8 cellular contexts compared by ENCODE assay signal in the genomic region with DNA sequence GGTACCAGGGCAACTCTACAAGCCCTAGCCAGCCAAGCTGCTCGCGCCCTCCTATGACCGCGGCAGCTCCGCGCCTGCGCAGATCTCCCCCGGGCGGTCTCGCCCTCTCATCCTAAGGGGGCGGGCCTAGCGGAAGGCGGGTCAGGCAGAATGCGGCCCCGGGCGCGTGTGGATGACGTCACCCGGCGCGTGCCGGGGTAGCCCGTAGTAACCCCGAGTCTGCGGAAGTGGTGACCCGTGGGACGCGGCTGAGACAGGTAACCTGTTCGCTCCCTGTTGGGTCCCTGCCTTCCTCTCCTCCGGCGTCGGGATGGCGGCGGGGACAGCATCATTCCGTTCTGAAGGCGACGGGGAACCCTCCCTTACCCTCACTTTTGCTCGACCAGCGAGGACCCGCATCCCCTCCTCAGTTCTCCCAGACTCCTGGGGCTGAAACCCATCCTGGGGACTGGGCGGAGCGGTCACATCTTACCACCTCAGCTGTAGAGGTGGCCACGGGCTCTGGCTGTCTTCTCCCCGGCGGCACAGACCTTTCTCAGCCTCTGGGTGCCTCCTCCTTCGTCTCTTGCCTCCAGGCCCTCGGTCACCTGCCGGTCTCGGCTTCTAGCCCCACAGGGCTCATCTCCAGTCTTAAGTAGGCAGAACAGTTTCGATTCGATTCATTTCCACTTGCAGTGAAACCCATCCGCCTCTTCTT. TPM values are rescaled to one million over a fixed set of nuclear protein-coding genes. Genes with fewer than 3 reads are reported as not detected.
DNase-seq lines count a peak whose midpoint lies in the region; ATAC-seq and TF ChIP-seq lines count a peak whose summit lies in the region.

A gene with protein sequence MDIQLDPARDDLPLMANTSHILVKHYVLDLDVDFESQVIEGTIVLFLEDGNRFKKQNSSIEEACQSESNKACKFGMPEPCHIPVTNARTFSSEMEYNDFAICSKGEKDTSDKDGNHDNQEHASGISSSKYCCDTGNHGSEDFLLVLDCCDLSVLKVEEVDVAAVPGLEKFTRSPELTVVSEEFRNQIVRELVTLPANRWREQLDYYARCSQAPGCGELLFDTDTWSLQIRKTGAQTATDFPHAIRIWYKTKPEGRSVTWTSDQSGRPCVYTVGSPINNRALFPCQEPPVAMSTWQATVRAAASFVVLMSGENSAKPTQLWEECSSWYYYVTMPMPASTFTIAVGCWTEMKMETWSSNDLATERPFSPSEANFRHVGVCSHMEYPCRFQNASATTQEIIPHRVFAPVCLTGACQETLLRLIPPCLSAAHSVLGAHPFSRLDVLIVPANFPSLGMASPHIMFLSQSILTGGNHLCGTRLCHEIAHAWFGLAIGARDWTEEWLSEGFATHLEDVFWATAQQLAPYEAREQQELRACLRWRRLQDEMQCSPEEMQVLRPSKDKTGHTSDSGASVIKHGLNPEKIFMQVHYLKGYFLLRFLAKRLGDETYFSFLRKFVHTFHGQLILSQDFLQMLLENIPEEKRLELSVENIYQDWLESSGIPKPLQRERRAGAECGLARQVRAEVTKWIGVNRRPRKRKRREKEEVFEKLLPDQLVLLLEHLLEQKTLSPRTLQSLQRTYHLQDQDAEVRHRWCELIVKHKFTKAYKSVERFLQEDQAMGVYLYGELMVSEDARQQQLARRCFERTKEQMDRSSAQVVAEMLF (plus strand): TSS at position 205 of the 697 bp plus-strand sequence. CDS start 33,085 bp downstream, outside the sequence.

- H3K27ac ChIP-seq in osteoblast (ENCODE audit: low read depth, low read length) (peak within 1 kb of the TSS; percentile 98), thoracic aorta (peak within 1 kb of the TSS; percentile 71 to 86)

- H3K9me3 ChIP-seq in osteoblast (ENCODE audit: low read depth, low read length), result no peaks in the 10 kb centered on the region
- H3K9me3 ChIP-seq in thoracic aorta, result no peaks in the 10 kb centered on the region

- TF ChIP-seq CTCF in GM10248 (IDR thresholded peaks at IDR 0.05; ENCODE audit: control extremely low read depth, extremely low read depth, low read depth, missing control alignments), result no peak
- no peak for TF ChIP-seq CTCF in glutamatergic neuron (IDR thresholded peaks at IDR 0.05; ENCODE audit: partially characterized antibody, unreplicated experiment)
- TF ChIP-seq CTCF in osteoblast (IDR thresholded peaks at IDR 0.05; ENCODE audit: extremely low read depth, low read depth, low read length), result no peak
- no peak for TF ChIP-seq CTCF in thoracic aorta (IDR thresholded peaks at IDR 0.05)

- H3K27me3 ChIP-seq in osteoblast (ENCODE audit: insufficient read depth, low read length) (no peaks in the 10 kb centered on the region), thoracic aorta (replicated peaks; ENCODE audit: insufficient read depth) (no peaks in the 10 kb centered on the region)

- peaks cover 16% of the 10 kb centered on the region for H3K4me1 ChIP-seq in osteoblast (ENCODE audit: insufficient read depth, low read length)
- peaks cover 5 to 15% of the 10 kb centered on the region in 2 donors for H3K4me1 ChIP-seq in thoracic aorta (ENCODE audit: control insufficient read depth in 1 of 2, low read depth in 2 of 2)

- H3K36me3 ChIP-seq in osteoblast (ENCODE audit: insufficient read depth, low read length) (no peaks in the 10 kb centered on the region), thoracic aorta (no peaks in the 10 kb centered on the region)

- H4K20me1 ChIP-seq in osteoblast (ENCODE audit: insufficient read depth, low read length), result no peaks in the 10 kb centered on the region

- H3K4me3 Mint-ChIP-seq in activated naive CD8-positive, alpha-beta T cell treated with anti-CD3 and anti-CD28 coated beads for 36 hours, result peak within 1 kb of the TSS; percentile 95
- peak within 1 kb of the TSS; percentile 95 for H3K4me3 Mint-ChIP-seq in glutamatergic neuron (ENCODE audit: unreplicated experiment)

- H3K4me2 ChIP-seq in osteoblast (ENCODE audit: insufficient read depth, low read length), result peak within 1 kb of the TSS; percentile 97

- H3K9me3 Mint-ChIP-seq in activated naive CD8-positive, alpha-beta T cell treated with anti-CD3 and anti-CD28 coated beads for 36 hours, result no peaks in the 10 kb centered on the region
- peaks cover 3% of the 10 kb centered on the region for H3K9me3 Mint-ChIP-seq in glutamatergic neuron (ENCODE audit: unreplicated experiment)

- peak within 1 kb of the TSS; percentile 98 for H2AFZ ChIP-seq in osteoblast (ENCODE audit: low read length)

- POLR2A ChIA-PET in GM10248 (lab: Yijun Ruan, JAX), result no interaction called here

- peaks cover 1% of the 10 kb centered on the region for H3K36me3 Mint-ChIP-seq in activated naive CD8-positive, alpha-beta T cell treated with anti-CD3 and anti-CD28 coated beads for 36 hours
- H3K36me3 Mint-ChIP-seq in glutamatergic neuron (ENCODE audit: unreplicated experiment), result no peaks in the 10 kb centered on the region

- peaks cover 9% of the 10 kb centered on the region for H3K4me1 Mint-ChIP-seq in activated naive CD8-positive, alpha-beta T cell treated with anti-CD3 and anti-CD28 coated beads for 36 hours
- no peaks in the 10 kb centered on the region for H3K4me1 Mint-ChIP-seq in glutamatergic neuron (ENCODE audit: low read depth, unreplicated experiment)

- peaks cover 33% of the 10 kb centered on the region for H3K79me2 ChIP-seq in osteoblast (ENCODE audit: insufficient read depth, low read length)

- peak within 1 kb of the TSS; percentile 98 for H3K4me3 ChIP-seq in osteoblast (ENCODE audit: insufficient read depth, low read length)
- H3K4me3 ChIP-seq in thoracic aorta, result peak within 1 kb of the TSS; percentile 89

- H3K27ac Mint-ChIP-seq in activated naive CD8-positive, alpha-beta T cell treated with anti-CD3 and anti-CD28 coated beads for 36 hours, result peak within 1 kb of the TSS; percentile 97
- peak within 1 kb of the TSS; percentile 65 for H3K27ac Mint-ChIP-seq in glutamatergic neuron (ENCODE audit: unreplicated experiment)

- ATAC-seq in HG02623 (IDR thresholded peaks at IDR 0.05; ENCODE audit: unreplicated experiment) (peak; percentile 93), thoracic aorta (ENCODE audit: insufficient number of reproducible peaks, low FRiP score, low read depth) (peak; percentile 95)

- DNase-seq in GM10248 (ENCODE audit: extremely low spot score) (peak; percentile 100), NCI-H1105 (lab: John Stamatoyannopoulos, UW) (peak; percentile 96), SKM-1 treated with dmso at 0.1 percent for 144 hours (lab: John Stamatoyannopoulos, UW; ENCODE audit: unreplicated experiment) (peak; percentile 74), glutamatergic neuron (peak; percentile 99), osteoblast (ENCODE audit: insufficient read length, low spot score, missing footprints) (peak; percentile 99), thoracic aorta (ENCODE audit: low spot score) (peak; percentile 92)
- DNase-seq in activated naive CD8-positive, alpha-beta T cell treated with anti-CD3 and anti-CD28 coated beads for 36 hours, result peak; percentile 99

- H3K27me3 Mint-ChIP-seq in activated naive CD8-positive, alpha-beta T cell treated with anti-CD3 and anti-CD28 coated beads for 36 hours, result no peaks in the 10 kb centered on the region
- no peaks in the 10 kb centered on the region for H3K27me3 Mint-ChIP-seq in glutamatergic neuron (ENCODE audit: unreplicated experiment)

- CTCF ChIA-PET in GM10248 (lab: Yijun Ruan, JAX), result interaction anchor here (0.7 to 1.4 kb wide), 4 partner anchors 11 to 405 kb away, joined by 3 read pairs; no protein-coding TSS in a partner anchor

RNA-seq across cellular contexts. Expression of the gene that starts here (rescaled TPM):
- total RNA-seq in activated naive CD8-positive, alpha-beta T cell treated with anti-CD3 and anti-CD28 coated beads for 36 hours, result 1 to 10 TPM; 5.0 to 6.8 TPM
- 25.8 TPM for total RNA-seq in glutamatergic neuron (ENCODE audit: unreplicated experiment)
- 109 and 131 TPM in 2 replicates for total RNA-seq in osteoblast
- total RNA-seq in thoracic aorta, result 100 to 1,000 TPM; 494 to 668 TPM

Comparison
In these comparisons a context has a peak if more than half of its experiments do, and no peak if none do; other contexts are left out.
1. Peak in every context shown above with its lines: DNase-seq, ATAC-seq, H3K4me3 ChIP-seq and H3K27ac ChIP-seq.